In genomic region chr2:174208026-174208425, GRCh38 we compare ENCODE assay signal across 6 cellular contexts.
"Had no signal": no experiment of that assay in that cellular context is flagged by ENCODE, and none has a peak within 500 bp of the region (broad histone marks: within the 10 kb centered on the region; RNA-seq: fewer than 3 reads in every experiment).

No MANE protein-coding gene starts in this region.

- H3K27me3 Mint-ChIP-seq: IgD-negative memory B cell had no signal

- H3K9me3 Mint-ChIP-seq: H9, IgD-negative memory B cell had no signal

- FAIRE-seq: H1 had no signal

- DNase-seq: GM23248, H9, HCEC 1CT, KG1 had no signal

- H3K4me3 Mint-ChIP-seq: H9, IgD-negative memory B cell had no signal

- H3K27ac Mint-ChIP-seq: H9, IgD-negative memory B cell had no signal

- H3K9ac ChIP-seq: GM23248 had no signal

- H3K27ac ChIP-seq: GM23248 had no signal

- H2AFZ ChIP-seq: GM23248 had no signal

- H3K4me3 ChIP-seq: GM23248 had no signal
